8 cellular contexts compared by ENCODE assay signal in genomic region chr12:119061208-119061796, GRCh38.
DNase-seq lines count a peak whose midpoint lies in the region; ATAC-seq and TF ChIP-seq lines count a peak whose summit lies in the region.

No MANE protein-coding gene starts in this region.

- in situ Hi-C loops in GM13976 (cut with MboI; ENCODE audit: low sequenced_read_pairs, unreplicated experiment), result no loop called here

- no peaks in the 10 kb centered on the region for H3K27me3 Mint-ChIP-seq in activated naive CD8-positive, alpha-beta T cell treated with anti-CD3 and anti-CD28 coated beads, Interleukin-2, amount 50 U/mL, for 24 hours

- TF ChIP-seq POLR2A in sigmoid colon (IDR thresholded peaks at IDR 0.05), result no peak

- DNase-seq in ELF-1 (ENCODE audit: low read depth, low spot score) (peak; percentile 73), LoVo (ENCODE audit: low spot score) (peak; percentile 65), kidney tubule cell (ENCODE audit: low spot score) (peak; percentile 67), sigmoid colon (no peak), NCI-H1694 treated with DMSO at 0.1 percent for 48 hours (lab: John Stamatoyannopoulos, UW) (no peak), GM13976 (ENCODE audit: low spot score) (no peak), midbrain (lab: John Stamatoyannopoulos, UW) (no peak)
- DNase-seq in activated naive CD8-positive, alpha-beta T cell treated with anti-CD3 and anti-CD28 coated beads, Interleukin-2, amount 50 U/mL, for 24 hours, result peak; percentile 22

- H3K9me3 ChIP-seq in sigmoid colon, result no peaks in the 10 kb centered on the region

- no peak overlapping the region for H3K4me3 ChIP-seq in sigmoid colon

- intact Hi-C loops in sigmoid colon (cut with DNase I), result no loop called here

- no peak for ATAC-seq in activated naive CD8-positive, alpha-beta T cell treated with anti-CD3 and anti-CD28 coated beads, Interleukin-2, amount 50 U/mL, for 24 hours

- H3K27ac Mint-ChIP-seq in activated naive CD8-positive, alpha-beta T cell treated with anti-CD3 and anti-CD28 coated beads, Interleukin-2, amount 50 U/mL, for 24 hours, result no peak overlapping the region

- peaks cover 6% of the 10 kb centered on the region for H3K9me3 Mint-ChIP-seq in activated naive CD8-positive, alpha-beta T cell treated with anti-CD3 and anti-CD28 coated beads, Interleukin-2, amount 50 U/mL, for 24 hours

- TF ChIP-seq CTCF in sigmoid colon (IDR thresholded peaks at IDR 0.05), result no peak
- no peak for TF ChIP-seq CTCF in GM13976 (IDR thresholded peaks at IDR 0.05; ENCODE audit: borderline replicate concordance, control extremely low read depth, extremely low read depth, insufficient read depth, missing control alignments)

- H3K4me1 Mint-ChIP-seq in activated naive CD8-positive, alpha-beta T cell treated with anti-CD3 and anti-CD28 coated beads, Interleukin-2, amount 50 U/mL, for 24 hours, result no peaks in the 10 kb centered on the region

- no peak overlapping the region for H3K4me3 Mint-ChIP-seq in activated naive CD8-positive, alpha-beta T cell treated with anti-CD3 and anti-CD28 coated beads, Interleukin-2, amount 50 U/mL, for 24 hours

- H3K27me3 ChIP-seq in sigmoid colon, result peaks cover 0 to 8% (median 0%) of the 10 kb centered on the region in 3 donors

- no peak overlapping the region for H3K27ac ChIP-seq in sigmoid colon

- no peaks in the 10 kb centered on the region for H3K36me3 Mint-ChIP-seq in activated naive CD8-positive, alpha-beta T cell treated with anti-CD3 and anti-CD28 coated beads, Interleukin-2, amount 50 U/mL, for 24 hours (ENCODE audit: low read depth)

- H3K4me1 ChIP-seq in sigmoid colon, result no peaks in the 10 kb centered on the region

- no peak for TF ChIP-seq EP300 in sigmoid colon (IDR thresholded peaks at IDR 0.05)

- H3K36me3 ChIP-seq in sigmoid colon, result no peaks in the 10 kb centered on the region

- WGBS in sigmoid colon, 2 donors, result 7 to 10% methylated on average over 10 of the region's 10 CpGs

Comparison
In these comparisons a context has a peak if more than half of its experiments do, and no peak if none do; other contexts are left out.
1. DNase-seq: peak in ELF-1 (single experiment), LoVo (single experiment), activated naive CD8-positive, alpha-beta T cell treated with anti-CD3 and anti-CD28 coated beads, Interleukin-2, amount 50 U/mL, for 24 hours (single experiment) and kidney tubule cell (single experiment); none in sigmoid colon (single experiment), NCI-H1694 treated with DMSO at 0.1 percent for 48 hours (single experiment), GM13976 (single experiment) and midbrain (single experiment).